18 cellular contexts compared by ENCODE assay signal in genomic region chr17:41439375-41439774, GRCh38. TPM values are rescaled to one million over a fixed set of nuclear protein-coding genes. Genes with fewer than 3 reads are reported as not detected.
"Had no signal": no experiment of that assay in that cellular context is flagged by ENCODE, and none has a peak within 500 bp of the region (broad histone marks: within the 10 kb centered on the region; RNA-seq: fewer than 3 reads in every experiment).

No MANE protein-coding gene starts in this region.

- H3K4me3 ChIP-seq: ascending aorta, cardiac muscle cell, esophagus muscularis mucosa, suprapubic skin had no signal

- H3K4me3 Mint-ChIP-seq: activated naive CD8-positive, alpha-beta T cell treated with anti-CD3 and anti-CD28 coated beads, Interleukin-2, amount 10 ng/mL, durations not matched to agents 7 days and 5 days; natural killer cell treated with Interleukin-12 subunit alpha and Interleukin-12 subunit beta and Interleukin-15 and Interleukin-18, amount 100 ng/mL, for 72 hours; stimulated activated naive CD8-positive, alpha-beta T cell treated with anti-CD3 and anti-CD28 coated beads, Interleukin-15, Interleukin-2, amounts not matched to agents 100 ng/mL and 50 ng/mL, for 24 hours; T-helper 2 cell treated with Interferon-gamma antibody and Interleukin-4, amounts not matched to agents 5 μg/mL and 100 μg/mL, for 36 hours had no signal

- H3K27me3 ChIP-seq: ascending aorta had no signal

- H3K27ac Mint-ChIP-seq: activated naive CD8-positive, alpha-beta T cell treated with anti-CD3 and anti-CD28 coated beads, Interleukin-2, amount 10 ng/mL, durations not matched to agents 7 days and 5 days; natural killer cell treated with Interleukin-12 subunit alpha and Interleukin-12 subunit beta and Interleukin-15 and Interleukin-18, amount 100 ng/mL, for 72 hours; stimulated activated naive CD8-positive, alpha-beta T cell treated with anti-CD3 and anti-CD28 coated beads, Interleukin-15, Interleukin-2, amounts not matched to agents 100 ng/mL and 50 ng/mL, for 24 hours; T-helper 2 cell treated with Interferon-gamma antibody and Interleukin-4, amounts not matched to agents 5 μg/mL and 100 μg/mL, for 36 hours had no signal

- H3K4me1 ChIP-seq: ascending aorta, suprapubic skin had no signal

- DNase-seq: activated naive CD4-positive, alpha-beta T cell; activated naive CD8-positive, alpha-beta T cell treated with anti-CD3 and anti-CD28 coated beads, Interleukin-2, amount 10 ng/mL, durations not matched to agents 7 days and 5 days; activated T-cell treated with anti-CD3 and anti-CD28 coated beads for 4 hours; foreskin melanocyte; mesendoderm; nucleus accumbens; right cardiac atrium had no signal

- H3K27ac ChIP-seq: ascending aorta, cardiac muscle cell, esophagus muscularis mucosa, suprapubic skin had no signal

- H3K36me3 Mint-ChIP-seq: activated naive CD8-positive, alpha-beta T cell treated with anti-CD3 and anti-CD28 coated beads, Interleukin-2, amount 10 ng/mL, durations not matched to agents 7 days and 5 days; natural killer cell treated with Interleukin-12 subunit alpha and Interleukin-12 subunit beta and Interleukin-15 and Interleukin-18, amount 100 ng/mL, for 72 hours had no signal

- H3K9me3 ChIP-seq: ascending aorta, esophagus muscularis mucosa, suprapubic skin had no signal

- ATAC-seq: activated CD4-positive, CD25-positive, alpha-beta regulatory T cell treated with anti-CD3 and anti-CD28 coated beads, Interleukin-2, amount 50 U/mL, for 24 hours; right cardiac atrium had no signal

- H3K36me3 ChIP-seq: ascending aorta, cardiac muscle cell, esophagus muscularis mucosa, suprapubic skin had no signal

- H3K4me1 Mint-ChIP-seq: activated naive CD8-positive, alpha-beta T cell treated with anti-CD3 and anti-CD28 coated beads, Interleukin-2, amount 10 ng/mL, durations not matched to agents 7 days and 5 days had no signal

RNA-seq across cellular contexts. Expression of gene KRT38, which starts 1.4 kb away (rescaled TPM):
- total RNA-seq: activated CD8-positive, alpha-beta memory T cell treated with anti-CD3 and anti-CD28 coated beads for 36 hours; activated naive CD8-positive, alpha-beta T cell treated with anti-CD3 and anti-CD28 coated beads, Interleukin-2, amount 10 ng/mL, durations not matched to agents 7 days and 5 days; ascending aorta; cardiac muscle cell; esophagus muscularis mucosa; liver; natural killer cell treated with Interleukin-12 subunit alpha and Interleukin-12 subunit beta and Interleukin-15 and Interleukin-18, amount 100 ng/mL, for 72 hours; posterior vena cava; right cardiac atrium had no signal

RNA-seq across cellular contexts. Expression of gene KRT37, which starts 15.0 kb away (rescaled TPM):
- total RNA-seq: activated CD8-positive, alpha-beta memory T cell treated with anti-CD3 and anti-CD28 coated beads for 36 hours; activated naive CD8-positive, alpha-beta T cell treated with anti-CD3 and anti-CD28 coated beads, Interleukin-2, amount 10 ng/mL, durations not matched to agents 7 days and 5 days; ascending aorta; cardiac muscle cell; esophagus muscularis mucosa; liver; natural killer cell treated with Interleukin-12 subunit alpha and Interleukin-12 subunit beta and Interleukin-15 and Interleukin-18, amount 100 ng/mL, for 72 hours; posterior vena cava; right cardiac atrium had no signal

RNA-seq across cellular contexts. Expression of gene KRT32, which starts 27.8 kb away (rescaled TPM):
- total RNA-seq: activated CD8-positive, alpha-beta memory T cell treated with anti-CD3 and anti-CD28 coated beads for 36 hours; activated naive CD8-positive, alpha-beta T cell treated with anti-CD3 and anti-CD28 coated beads, Interleukin-2, amount 10 ng/mL, durations not matched to agents 7 days and 5 days; ascending aorta; cardiac muscle cell; esophagus muscularis mucosa; liver; natural killer cell treated with Interleukin-12 subunit alpha and Interleukin-12 subunit beta and Interleukin-15 and Interleukin-18, amount 100 ng/mL, for 72 hours; right cardiac atrium had no signal

RNA-seq across cellular contexts. Expression of gene KRT35, which starts 41.6 kb away (rescaled TPM):
- total RNA-seq: activated CD8-positive, alpha-beta memory T cell treated with anti-CD3 and anti-CD28 coated beads for 36 hours; activated naive CD8-positive, alpha-beta T cell treated with anti-CD3 and anti-CD28 coated beads, Interleukin-2, amount 10 ng/mL, durations not matched to agents 7 days and 5 days; ascending aorta; cardiac muscle cell; esophagus muscularis mucosa; liver; natural killer cell treated with Interleukin-12 subunit alpha and Interleukin-12 subunit beta and Interleukin-15 and Interleukin-18, amount 100 ng/mL, for 72 hours; posterior vena cava; right cardiac atrium had no signal

RNA-seq across cellular contexts. Expression of gene KRT31, which starts 42.0 kb away (rescaled TPM):
- total RNA-seq: activated CD8-positive, alpha-beta memory T cell treated with anti-CD3 and anti-CD28 coated beads for 36 hours; activated naive CD8-positive, alpha-beta T cell treated with anti-CD3 and anti-CD28 coated beads, Interleukin-2, amount 10 ng/mL, durations not matched to agents 7 days and 5 days; ascending aorta; cardiac muscle cell; esophagus muscularis mucosa; liver; natural killer cell treated with Interleukin-12 subunit alpha and Interleukin-12 subunit beta and Interleukin-15 and Interleukin-18, amount 100 ng/mL, for 72 hours; posterior vena cava; right cardiac atrium had no signal
